Comparison of ENCODE assay signal across 17 cellular contexts in the genomic region with DNA sequence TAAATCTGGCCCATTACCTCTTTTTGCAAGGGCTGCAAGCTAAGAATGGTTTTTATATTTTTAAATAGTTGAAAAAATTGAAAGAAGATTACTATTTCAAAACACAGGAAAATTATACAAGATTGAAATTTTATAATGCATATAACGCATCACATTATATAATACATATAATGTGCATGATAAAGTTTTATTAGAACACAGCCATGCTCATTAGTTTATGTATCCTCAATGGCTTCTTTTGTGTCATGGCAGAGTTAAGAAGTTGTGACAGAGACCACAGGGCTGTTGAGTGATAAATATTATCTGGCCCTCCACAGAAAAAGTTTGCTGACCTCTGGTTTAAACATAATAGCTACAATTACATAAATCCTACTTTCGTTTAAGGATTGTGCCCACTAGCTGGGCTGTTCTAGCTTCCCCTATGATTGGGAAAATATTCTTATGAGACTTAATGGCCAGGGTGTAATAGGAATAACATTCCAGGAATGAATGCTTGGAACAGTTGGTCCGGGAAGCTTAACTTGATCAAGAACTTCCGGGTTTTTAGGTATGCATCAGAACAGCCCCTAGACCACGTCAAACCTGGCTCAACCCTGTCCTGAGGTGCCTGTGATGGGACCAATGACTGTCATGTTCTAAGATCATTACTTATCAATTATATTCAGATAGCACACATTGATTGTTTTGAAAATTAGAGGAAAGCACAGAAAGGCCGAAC.
"Had no signal": no experiment of that assay in that cellular context is flagged by ENCODE, and none has a peak within 500 bp of the region (broad histone marks: within the 10 kb centered on the region; RNA-seq: fewer than 3 reads in every experiment).

No MANE protein-coding gene starts in this region.

- DNase-seq: activated CD4-positive, alpha-beta T cell treated with anti-CD3 and anti-CD28 coated beads for 1 hour; amniotic stem cell; body of pancreas; effector memory CD8-positive, alpha-beta T cell; hippocampal formation; stimulated activated CD4-positive, alpha-beta T cell treated with anti-CD3 and anti-CD28 coated beads, Interleukin-15, amount 100 ng/mL, for 24 hours; stimulated activated CD4-positive, alpha-beta T cell treated with anti-CD3 and anti-CD28 coated beads, Interleukin-2, amount 100 ng/mL, for 48 hours; transverse colon; WERI-Rb-1 had no signal

- ATAC-seq: body of pancreas; effector memory CD8-positive, alpha-beta T cell; left lobe of liver had no signal

- H3K4me3 Mint-ChIP-seq: activated naive CD8-positive, alpha-beta T cell; activated T-helper 1 cell treated with anti-CD3 and anti-CD28 coated beads, Interleukin-12 subunit alpha, Interleukin-12 subunit beta, Interleukin-2, Interleukin-4 antibody, amounts not matched to agents 30 ng/mL and 10 ng/mL and 1 ng/mL, durations not matched to agents 14 hours and 24 hours and 36 hours; effector memory CD8-positive, alpha-beta T cell; stimulated activated naive CD8-positive, alpha-beta T cell treated with anti-CD3 and anti-CD28 coated beads, Interleukin-15, Interleukin-2, amounts not matched to agents 100 ng/mL and 50 ng/mL, for 24 hours had no signal

- H3K27ac ChIP-seq: body of pancreas, right atrium auricular region, skin epidermis, suprapubic skin, transverse colon, WERI-Rb-1 had no signal

- H3K27me3 Mint-ChIP-seq: activated naive CD8-positive, alpha-beta T cell; effector memory CD8-positive, alpha-beta T cell; stimulated activated naive CD8-positive, alpha-beta T cell treated with anti-CD3 and anti-CD28 coated beads, Interleukin-15, Interleukin-2, amounts not matched to agents 100 ng/mL and 50 ng/mL, for 24 hours had no signal

- H3K9me3 Mint-ChIP-seq: activated T-helper 1 cell treated with anti-CD3 and anti-CD28 coated beads, Interleukin-12 subunit alpha, Interleukin-12 subunit beta, Interleukin-2, Interleukin-4 antibody, amounts not matched to agents 30 ng/mL and 10 ng/mL and 1 ng/mL, durations not matched to agents 14 hours and 24 hours and 36 hours; effector memory CD8-positive, alpha-beta T cell; stimulated activated naive CD8-positive, alpha-beta T cell treated with anti-CD3 and anti-CD28 coated beads, Interleukin-15, Interleukin-2, amounts not matched to agents 100 ng/mL and 50 ng/mL, for 24 hours had no signal

- H3K27me3 ChIP-seq: body of pancreas, right atrium auricular region, suprapubic skin, transverse colon had no signal

- H3K9me3 ChIP-seq: body of pancreas, right atrium auricular region, suprapubic skin, transverse colon had no signal

- H3K4me1 ChIP-seq: right atrium auricular region, suprapubic skin, transverse colon had no signal

- H3K27ac Mint-ChIP-seq: activated naive CD8-positive, alpha-beta T cell; activated T-helper 1 cell treated with anti-CD3 and anti-CD28 coated beads, Interleukin-12 subunit alpha, Interleukin-12 subunit beta, Interleukin-2, Interleukin-4 antibody, amounts not matched to agents 30 ng/mL and 10 ng/mL and 1 ng/mL, durations not matched to agents 14 hours and 24 hours and 36 hours; effector memory CD8-positive, alpha-beta T cell; stimulated activated naive CD8-positive, alpha-beta T cell treated with anti-CD3 and anti-CD28 coated beads, Interleukin-15, Interleukin-2, amounts not matched to agents 100 ng/mL and 50 ng/mL, for 24 hours had no signal

- H3K36me3 ChIP-seq: suprapubic skin, transverse colon, WERI-Rb-1 had no signal

- H3K4me3 ChIP-seq: body of pancreas, lung, right atrium auricular region, skin epidermis, suprapubic skin, transverse colon had no signal
